Comparison of ENCODE assay signal across 17 cellular contexts in genomic region chr10:126924180-126924914, GRCh38.
"Had no signal": no experiment of that assay in that cellular context is flagged by ENCODE, and none has a peak within 500 bp of the region (broad histone marks: within the 10 kb centered on the region; RNA-seq: fewer than 3 reads in every experiment).

No MANE protein-coding gene starts in this region.

- H3K4me1 Mint-ChIP-seq: activated naive CD8-positive, alpha-beta T cell treated with anti-CD3 and anti-CD28 coated beads for 36 hours; central memory CD8-positive, alpha-beta T cell; immature natural killer cell; naive B cell had no signal

- H3K4me3 ChIP-seq: heart left ventricle, skin epidermis, suprapubic skin, upper lobe of right lung had no signal

- H3K27me3 ChIP-seq: heart left ventricle, suprapubic skin, upper lobe of right lung had no signal

- H3K36me3 Mint-ChIP-seq: activated naive CD8-positive, alpha-beta T cell treated with anti-CD3 and anti-CD28 coated beads for 36 hours; immature natural killer cell had no signal

- H3K36me3 ChIP-seq: upper lobe of right lung had no signal

- DNase-seq: activated CD4-positive, CD25-positive, alpha-beta regulatory T cell treated with anti-CD3 and anti-CD28 coated beads, Interleukin-2, amount 50 U/mL, for 72 hours; activated naive CD8-positive, alpha-beta T cell treated with anti-CD3 and anti-CD28 coated beads for 36 hours; cortex of kidney; effector CD4-positive, alpha-beta T cell; foreskin melanocyte; heart left ventricle; immature natural killer cell; left cardiac atrium; naive B cell; stimulated activated CD4-positive, alpha-beta T cell treated with anti-CD3 and anti-CD28 coated beads, Interleukin-4, amount 100 ng/mL, for 24 hours; stimulated activated naive CD4-positive, alpha-beta T cell treated with Interleukin-2 at 50 U/mL for 16 hours; upper lobe of right lung had no signal

- H3K27ac Mint-ChIP-seq: activated naive CD8-positive, alpha-beta T cell treated with anti-CD3 and anti-CD28 coated beads for 36 hours; activated T-helper 1 cell treated with anti-CD3 and anti-CD28 coated beads, Interleukin-12 subunit alpha, Interleukin-12 subunit beta, Interleukin-2, Interleukin-4 antibody, amounts not matched to agents 30 ng/mL and 10 ng/mL and 1 ng/mL, durations not matched to agents 14 hours and 24 hours and 36 hours; immature natural killer cell; naive B cell had no signal

- H3K27me3 Mint-ChIP-seq: activated naive CD8-positive, alpha-beta T cell treated with anti-CD3 and anti-CD28 coated beads for 36 hours; central memory CD8-positive, alpha-beta T cell; naive B cell had no signal

- H3K27ac ChIP-seq: upper lobe of right lung had no signal

- H3K9me3 ChIP-seq: suprapubic skin, upper lobe of right lung had no signal

- H3K4me3 Mint-ChIP-seq: activated naive CD8-positive, alpha-beta T cell treated with anti-CD3 and anti-CD28 coated beads for 36 hours; activated T-helper 1 cell treated with anti-CD3 and anti-CD28 coated beads, Interleukin-12 subunit alpha, Interleukin-12 subunit beta, Interleukin-2, Interleukin-4 antibody, amounts not matched to agents 30 ng/mL and 10 ng/mL and 1 ng/mL, durations not matched to agents 14 hours and 24 hours and 36 hours; brain; central memory CD8-positive, alpha-beta T cell; immature natural killer cell; naive B cell had no signal

- H3K4me1 ChIP-seq: upper lobe of right lung had no signal

- ATAC-seq: heart left ventricle, left cardiac atrium, upper lobe of right lung had no signal
